ENCODE assay signal across 1 cellular context in the genomic region with DNA sequence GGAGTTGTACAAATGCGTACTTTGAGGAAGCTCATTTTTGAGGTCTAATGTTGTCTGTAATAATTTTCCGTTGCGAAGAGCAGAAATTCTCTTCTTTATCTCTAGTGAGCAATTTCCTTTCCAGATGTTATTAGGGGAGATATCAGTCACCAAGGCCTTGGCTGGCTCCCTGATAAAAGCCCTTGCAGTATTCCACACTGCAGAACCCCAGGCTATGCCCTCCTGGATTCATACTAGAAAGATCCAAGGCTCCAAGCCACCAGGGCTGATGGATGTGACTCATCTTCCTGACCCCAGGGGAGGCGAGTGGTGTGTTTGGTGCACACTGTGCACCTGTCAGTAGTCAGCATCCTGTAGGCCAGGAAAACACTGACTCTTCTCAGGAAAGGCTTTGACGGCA.
TF ChIP-seq lines count a peak whose summit lies in the region.

No MANE protein-coding gene starts in this region.

TF ChIP-seq in K562, 482 proteins besides CTCF, POLR2A, EP300 and RAD21 (continued from another document):
- TF ChIP-seq ZNF57 (CRISPR knock-in tag; IDR thresholded peaks at IDR 0.05) = no peak
- TF ChIP-seq SMARCE1 (IDR thresholded peaks at IDR 0.05) = peak; percentile 18; the same call in 1 of the 2 replicates
- TF ChIP-seq KDM1A (IDR thresholded peaks at IDR 0.05) = no peak
- no peak for TF ChIP-seq SIN3A (IDR thresholded peaks at IDR 0.05; ENCODE audit: borderline replicate concordance in 2 of 2, control insufficient read depth in 1 of 2, low read depth in 2 of 2, low read length in 2 of 2)
- peak; percentile 72 for TF ChIP-seq TCF3 (CRISPR knock-in tag; IDR thresholded peaks at IDR 0.05)
